ENCODE assay signal across 10 cellular contexts in the genomic region with DNA sequence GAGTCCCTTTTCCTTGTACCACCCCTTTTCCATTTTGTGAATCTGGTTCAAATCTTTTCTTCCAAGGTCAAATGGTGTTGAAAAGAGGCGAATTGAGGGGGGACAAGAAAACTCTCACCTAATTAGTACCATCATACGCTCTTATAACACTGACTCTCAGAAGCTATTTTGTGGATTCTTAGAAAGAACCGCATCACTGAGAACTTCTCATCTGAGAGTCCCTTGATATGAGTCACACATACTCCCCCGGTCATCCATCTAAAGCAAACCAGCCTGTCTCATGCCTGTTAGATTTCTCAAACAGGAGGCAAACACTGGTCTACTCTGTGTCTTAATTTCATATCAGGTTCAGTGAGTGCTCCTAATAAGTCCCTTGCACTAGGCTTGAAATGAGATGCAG.
A peak's percentile ranks its signal among the peaks of the same experiment; 100 is the strongest.
DNase-seq lines count a peak whose midpoint lies in the region; ATAC-seq and TF ChIP-seq lines count a peak whose summit lies in the region.
"Had no signal": no experiment of that assay in that cellular context is flagged by ENCODE, and none has a peak within 500 bp of the region (broad histone marks: within the 10 kb centered on the region; RNA-seq: fewer than 3 reads in every experiment).

No MANE protein-coding gene starts in this region.

- intact Hi-C loops in mammary epithelial cell (cut with micrococcal nuclease) (loop anchor here (5.0 kb wide), 1 partner anchor 76 kb away; the partner anchor contains the start of gene SPRED1), sciatic nerve (cut with DNase I) (no loop called here), Right ventricle myocardium superior (cut with DNase I) (no loop called here)

- no peaks in the 10 kb centered on the region for H3K36me3 Mint-ChIP-seq in T-helper 2 cell treated with Interferon-gamma antibody and Interleukin-4, amounts not matched to agents 5 μg/mL and 100 μg/mL, for 36 hours (ENCODE audit: low read depth)
- H3K36me3 Mint-ChIP-seq: CD14-positive monocyte had no signal

- no peak overlapping the region for H3K4me3 Mint-ChIP-seq in T-helper 2 cell treated with Interferon-gamma antibody and Interleukin-4, amounts not matched to agents 5 μg/mL and 100 μg/mL, for 36 hours
- H3K4me3 Mint-ChIP-seq: CD14-positive monocyte had no signal

- dilution Hi-C loops in mammary epithelial cell (cut with HindIII; ENCODE audit: low sequenced_read_pairs) = no loop called here

- no peaks in the 10 kb centered on the region for H3K27me3 ChIP-seq in mammary epithelial cell (ENCODE audit: insufficient read depth, low read length)

- H3K9ac ChIP-seq in mammary epithelial cell (ENCODE audit: insufficient read depth, low read length) = no peak overlapping the region

- no peaks in the 10 kb centered on the region for H4K20me1 ChIP-seq in mammary epithelial cell (ENCODE audit: insufficient read depth, low read length)

- no peaks in the 10 kb centered on the region for H3K79me2 ChIP-seq in mammary epithelial cell (ENCODE audit: insufficient read depth, low read length)

- no peaks in the 10 kb centered on the region for H3K4me1 ChIP-seq in mammary epithelial cell (ENCODE audit: insufficient read depth, low read length)

- H3K27me3 Mint-ChIP-seq in T-helper 2 cell treated with Interferon-gamma antibody and Interleukin-4, amounts not matched to agents 5 μg/mL and 100 μg/mL, for 36 hours (ENCODE audit: low read depth) = peaks cover 2% of the 10 kb centered on the region

- H3K4me3 ChIP-seq in mammary epithelial cell (replicated peaks in 1 of 3; ENCODE audit: insufficient read depth in 1 of 3, low read depth in 2 of 3, low read length in 3 of 3) = no peak overlapping the region
- H3K4me3 ChIP-seq: coronary artery had no signal

- DNase-seq in AG20443 (ENCODE audit: low spot score) (peak; percentile 67), mammary epithelial cell (peak; percentile 35), sciatic nerve (ENCODE audit: low spot score) (no peak), Right ventricle myocardium superior (no peak), superior temporal gyrus (ENCODE audit: extremely low spot score) (no peak)
- no peak for DNase-seq in T-helper 2 cell treated with Interferon-gamma antibody and Interleukin-4, amounts not matched to agents 5 μg/mL and 100 μg/mL, for 36 hours (ENCODE audit: low spot score)

- BruUV-seq in mammary epithelial cell (replicated peaks; lab: Mats Ljungman, UMichigan) = no TSS peak

- no peak for TF ChIP-seq CTCF in mammary epithelial cell (conservative IDR thresholded peaks at IDR 0.05 in 1 of 2, IDR thresholded peaks at IDR 0.05 in 1 of 2; ENCODE audit: extremely low read depth in 1 of 2, insufficient read depth in 1 of 2, low read depth in 1 of 2, low read length in 2 of 2)

- no peak overlapping the region for H3K27ac ChIP-seq in mammary epithelial cell (ENCODE audit: insufficient read depth, low read depth, low read length)
- H3K27ac ChIP-seq: coronary artery had no signal

- no peaks in the 10 kb centered on the region for H3K4me1 Mint-ChIP-seq in T-helper 2 cell treated with Interferon-gamma antibody and Interleukin-4, amounts not matched to agents 5 μg/mL and 100 μg/mL, for 36 hours (ENCODE audit: low read depth)
- H3K4me1 Mint-ChIP-seq: CD14-positive monocyte had no signal

- in situ Hi-C loops in mammary epithelial cell (cut with MboI; ENCODE audit: low sequenced_read_pairs in 2 of 2) = no loop called here

- CTCF ChIA-PET in mammary epithelial cell (lab: Charles Lee; ENCODE audit: low non-redundant PET) = no interaction called here

- H3K9me3 ChIP-seq in mammary epithelial cell (replicated peaks; ENCODE audit: insufficient read depth, low read length) = no peaks in the 10 kb centered on the region

- H3K36me3 ChIP-seq in mammary epithelial cell (ENCODE audit: insufficient read depth, low read length) = no peaks in the 10 kb centered on the region

- no peak overlapping the region for H3K4me2 ChIP-seq in mammary epithelial cell (ENCODE audit: insufficient read depth, low read depth, low read length)

- ATAC-seq in GM19463 (IDR thresholded peaks at IDR 0.05; ENCODE audit: unreplicated experiment) (peak; percentile 94), HG03280 (IDR thresholded peaks at IDR 0.05; ENCODE audit: unreplicated experiment) (peak; percentile 87), sciatic nerve (no peak), Right ventricle myocardium superior (ENCODE audit: poor library complexity) (no peak)

- no peaks in the 10 kb centered on the region for H3K9me3 Mint-ChIP-seq in T-helper 2 cell treated with Interferon-gamma antibody and Interleukin-4, amounts not matched to agents 5 μg/mL and 100 μg/mL, for 36 hours

- no peak overlapping the region for H2AFZ ChIP-seq in mammary epithelial cell (ENCODE audit: low read depth, low read length)

- H3K27ac Mint-ChIP-seq in T-helper 2 cell treated with Interferon-gamma antibody and Interleukin-4, amounts not matched to agents 5 μg/mL and 100 μg/mL, for 36 hours = no peak overlapping the region
- H3K27ac Mint-ChIP-seq: CD14-positive monocyte had no signal

- WGBS in mammary epithelial cell (ENCODE audit: low coverage, missing lambda C conversion rate) = 91% methylated on average over 4 of the region's 4 CpGs

Comparison
In these comparisons a context has a peak if more than half of its experiments do, and no peak if none do; other contexts are left out.
1. DNase-seq: peak in AG20443 (single experiment) and mammary epithelial cell (single experiment); none in sciatic nerve (single experiment), Right ventricle myocardium superior (single experiment), superior temporal gyrus (single experiment) and T-helper 2 cell treated with Interferon-gamma antibody and Interleukin-4, amounts not matched to agents 5 μg/mL and 100 μg/mL, for 36 hours (single experiment).
2. ATAC-seq: peak in GM19463 (single experiment) and HG03280 (single experiment); none in sciatic nerve (single experiment) and Right ventricle myocardium superior (single experiment).